12 cellular contexts compared by ENCODE assay signal in the genomic region with DNA sequence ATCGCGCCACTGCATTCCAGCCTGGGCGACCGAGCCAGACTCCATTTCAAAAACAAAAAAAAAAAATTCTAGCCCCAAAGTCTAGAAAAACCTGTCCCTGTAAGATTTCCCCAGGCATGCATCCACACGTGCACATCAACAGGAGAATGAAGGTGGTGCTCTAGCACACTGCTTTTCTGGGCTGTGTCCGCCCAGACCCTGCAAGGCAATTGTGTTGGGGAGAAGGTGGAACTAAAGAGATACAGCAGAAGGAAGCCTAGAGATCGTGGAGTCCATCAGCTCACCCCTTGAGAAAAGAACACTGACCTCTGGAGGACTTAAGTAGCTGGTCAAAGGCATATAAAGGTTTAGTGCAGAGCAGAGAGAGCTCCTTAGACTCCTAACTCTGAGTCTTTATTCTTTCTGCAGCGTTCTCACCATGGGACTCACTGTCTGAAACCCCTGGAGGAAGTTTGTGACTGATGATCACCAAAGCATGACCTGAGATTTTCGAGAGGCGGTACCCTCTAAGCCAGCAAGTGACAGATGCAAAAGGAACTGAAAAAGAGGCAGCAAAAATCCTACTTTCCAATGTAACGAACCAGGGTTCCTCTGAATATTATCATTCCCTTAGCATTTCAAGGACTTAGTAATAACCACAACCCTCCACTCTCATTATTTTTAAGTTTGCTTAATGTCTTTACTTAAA.
DNase-seq lines count a peak whose midpoint lies in the region; ATAC-seq and TF ChIP-seq lines count a peak whose summit lies in the region.
"Had no signal": no experiment of that assay in that cellular context is flagged by ENCODE, and none has a peak within 500 bp of the region (broad histone marks: within the 10 kb centered on the region; RNA-seq: fewer than 3 reads in every experiment).

No MANE protein-coding gene starts in this region.

- peak overlapping the region; percentile 18 for H3K27ac Mint-ChIP-seq in stimulated activated memory B cell treated with anti-CD40 and anti-IgM and Interleukin-4, amounts not matched to agents 10 μg/mL and 1 μg/mL and 100 μg/mL, for 72 hours

- H3K4me1 Mint-ChIP-seq in stimulated activated memory B cell treated with anti-CD40 and anti-IgM and Interleukin-4, amounts not matched to agents 10 μg/mL and 1 μg/mL and 100 μg/mL, for 72 hours, result peaks cover 12% of the 10 kb centered on the region

- POLR2A ChIA-PET in HEK293T (lab: Yijun Ruan, JAX), result no interaction called here

- CTCF ChIA-PET in HEK293T (lab: Yijun Ruan, JAX), result interaction anchor here (0.6 kb wide), 1 partner anchor 234 kb away, joined by 4 read pairs; no protein-coding TSS in a partner anchor

- DNase-seq in NCI-H2081 treated with DMSO at 0.1 percent for 48 hours (lab: John Stamatoyannopoulos, UW), result no peak
- no peak for DNase-seq in HEK293T (ENCODE audit: extremely low spot score)
- DNase-seq in NCI-H1694 (lab: John Stamatoyannopoulos, UW), result no peak
- DNase-seq: activated T-cell treated with anti-CD3 and anti-CD28 coated beads, Interleukin-2, amount 50 U/mL, for 4 hours; left ventricle myocardium inferior; MG63 had no signal

- H3K4me3 Mint-ChIP-seq in stimulated activated memory B cell treated with anti-CD40 and anti-IgM and Interleukin-4, amounts not matched to agents 10 μg/mL and 1 μg/mL and 100 μg/mL, for 72 hours, result no peak overlapping the region
- H3K4me3 Mint-ChIP-seq: activated T-cell treated with anti-CD3 and anti-CD28 coated beads, Interleukin-2, amount 50 U/mL, for 4 hours had no signal

- no peaks in the 10 kb centered on the region for H3K36me3 Mint-ChIP-seq in stimulated activated memory B cell treated with anti-CD40 and anti-IgM and Interleukin-4, amounts not matched to agents 10 μg/mL and 1 μg/mL and 100 μg/mL, for 72 hours

- no peaks in the 10 kb centered on the region for H3K27me3 Mint-ChIP-seq in stimulated activated memory B cell treated with anti-CD40 and anti-IgM and Interleukin-4, amounts not matched to agents 10 μg/mL and 1 μg/mL and 100 μg/mL, for 72 hours

- peak; percentile 97 for ATAC-seq in GM18907 (IDR thresholded peaks at IDR 0.05; ENCODE audit: unreplicated experiment)
- ATAC-seq in GM21723 (IDR thresholded peaks at IDR 0.05; ENCODE audit: unreplicated experiment), result peak; percentile 98
- peak; percentile 99 for ATAC-seq in HG03175 (IDR thresholded peaks at IDR 0.05; ENCODE audit: unreplicated experiment)
- peak; percentile 96 for ATAC-seq in stimulated activated memory B cell treated with anti-CD40 and anti-IgM and Interleukin-4, amounts not matched to agents 10 μg/mL and 1 μg/mL and 100 μg/mL, for 72 hours
- ATAC-seq: activated T-cell treated with anti-CD3 and anti-CD28 coated beads, Interleukin-2, amount 50 U/mL, for 4 hours; HCT116; psoas muscle had no signal

- no peaks in the 10 kb centered on the region for H3K9me3 Mint-ChIP-seq in stimulated activated memory B cell treated with anti-CD40 and anti-IgM and Interleukin-4, amounts not matched to agents 10 μg/mL and 1 μg/mL and 100 μg/mL, for 72 hours
- H3K9me3 Mint-ChIP-seq: activated T-cell treated with anti-CD3 and anti-CD28 coated beads, Interleukin-2, amount 50 U/mL, for 4 hours had no signal

TF ChIP-seq in HEK293T, 16 proteins besides CTCF, POLR2A, EP300 and RAD21:
- TF ChIP-seq ZNF384 (IDR thresholded peaks at IDR 0.05), result no peak
- TF ChIP-seq ELF4 (IDR thresholded peaks at IDR 0.05), result no peak
- TF ChIP-seq, protein P1, sequence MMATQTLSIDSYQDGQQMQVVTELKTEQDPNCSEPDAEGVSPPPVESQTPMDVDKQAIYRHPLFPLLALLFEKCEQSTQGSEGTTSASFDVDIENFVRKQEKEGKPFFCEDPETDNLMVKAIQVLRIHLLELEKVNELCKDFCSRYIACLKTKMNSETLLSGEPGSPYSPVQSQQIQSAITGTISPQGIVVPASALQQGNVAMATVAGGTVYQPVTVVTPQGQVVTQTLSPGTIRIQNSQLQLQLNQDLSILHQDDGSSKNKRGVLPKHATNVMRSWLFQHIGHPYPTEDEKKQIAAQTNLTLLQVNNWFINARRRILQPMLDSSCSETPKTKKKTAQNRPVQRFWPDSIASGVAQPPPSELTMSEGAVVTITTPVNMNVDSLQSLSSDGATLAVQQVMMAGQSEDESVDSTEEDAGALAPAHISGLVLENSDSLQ (IDR thresholded peaks at IDR 0.05), result no peak
- TF ChIP-seq CTBP1 (IDR thresholded peaks at IDR 0.05; ENCODE audit: borderline replicate concordance), result no peak
- no peak for TF ChIP-seq HDGF (IDR thresholded peaks at IDR 0.05; ENCODE audit: borderline replicate concordance)
- TF ChIP-seq FOXA1 (IDR thresholded peaks at IDR 0.05), result no peak
- TF ChIP-seq SUZ12 (IDR thresholded peaks at IDR 0.05), result no peak
- no peak for TF ChIP-seq BHLHE40 (IDR thresholded peaks at IDR 0.05; ENCODE audit: borderline replicate concordance)
- no peak for TF ChIP-seq FOXM1 (IDR thresholded peaks at IDR 0.05; ENCODE audit: borderline replicate concordance)
- TF ChIP-seq ARNT (IDR thresholded peaks at IDR 0.05), result no peak
- no peak for TF ChIP-seq TARDBP (IDR thresholded peaks at IDR 0.05)
- no peak for TF ChIP-seq SP1 (IDR thresholded peaks at IDR 0.05)
- no peak for TF ChIP-seq FOXK2 (IDR thresholded peaks at IDR 0.05)
- no peak for TF ChIP-seq NFRKB (IDR thresholded peaks at IDR 0.05)
- no peak for TF ChIP-seq L3MBTL2 (conservative IDR thresholded peaks at IDR 0.05)
- no peak for TF ChIP-seq LEF1 (IDR thresholded peaks at IDR 0.05; ENCODE audit: borderline replicate concordance)
